16 cellular contexts compared by ENCODE assay signal in genomic region chr1:160827418-160827817, GRCh38. TPM values are rescaled to one million over a fixed set of nuclear protein-coding genes. Genes with fewer than 3 reads are reported as not detected.
A peak's percentile ranks its signal among the peaks of the same experiment; 100 is the strongest.
DNase-seq lines count a peak whose midpoint lies in the region; TF ChIP-seq lines count a peak whose summit lies in the region.
"Had no signal": no experiment of that assay in that cellular context is flagged by ENCODE, and none has a peak within 500 bp of the region (broad histone marks: within the 10 kb centered on the region; RNA-seq: fewer than 3 reads in every experiment).

No MANE protein-coding gene starts in this region.

- H2BK12ac ChIP-seq in trophoblast cell (ENCODE audit: low read length) = no peak overlapping the region

- no peak overlapping the region for H4K91ac ChIP-seq in trophoblast cell (ENCODE audit: low read depth, low read length)

- intact Hi-C loops in posterior vena cava (cut with DNase I) = no loop called here

- H3K79me1 ChIP-seq in trophoblast cell (ENCODE audit: low read length) = no peaks in the 10 kb centered on the region

- no peak overlapping the region for H2BK5ac ChIP-seq in trophoblast cell (ENCODE audit: low read depth, low read length, poor library complexity)

- H3K18ac ChIP-seq in trophoblast cell (ENCODE audit: low read length) = no peak overlapping the region

- H4K12ac ChIP-seq in trophoblast cell (ENCODE audit: low read depth, low read length) = no peak overlapping the region

- H3K27ac ChIP-seq in trophoblast cell (ENCODE audit: low read depth, low read length) = no peak overlapping the region
- H3K27ac ChIP-seq: body of pancreas had no signal

- DNase-seq in EH (ENCODE audit: low read depth) (peak; percentile 9), NCI-H460 (ENCODE audit: extremely low read depth, low read depth) (peak; percentile 50), epithelial cell of esophagus (ENCODE audit: low read depth) (peak; percentile 83), trophoblast cell (peak; percentile 24 to 40), GM03348 (ENCODE audit: low spot score) (no peak), posterior vena cava (ENCODE audit: low spot score) (no peak), NCI-H1092 (lab: John Stamatoyannopoulos, UW) (no peak)
- DNase-seq: activated CD4-positive, alpha-beta T cell treated with anti-CD3 and anti-CD28 coated beads, Interleukin-2, amount 50 U/mL, for 4 hours; activated effector memory CD4-positive, alpha-beta T cell treated with anti-CD3 and anti-CD28 coated beads, Interleukin-2, amount 50 U/mL, for 16 hours; GDM1; KBM-7; NCI-H187; stimulated activated CD4-positive, alpha-beta T cell treated with anti-CD3 and anti-CD28 coated beads, Interleukin-2, amount 100 ng/mL, for 48 hours had no signal

- no peaks in the 10 kb centered on the region for H3K4me1 ChIP-seq in trophoblast cell (ENCODE audit: control insufficient read depth in 1 of 2, insufficient read depth in 2 of 2, low read length in 2 of 2)
- H3K4me1 ChIP-seq: body of pancreas had no signal

- no peak overlapping the region for H2AK5ac ChIP-seq in trophoblast cell (ENCODE audit: low read length)

- no peak overlapping the region for H3K4ac ChIP-seq in trophoblast cell (ENCODE audit: low read depth, low read length)

- no peak for TF ChIP-seq CTCF in epithelial cell of esophagus (IDR thresholded peaks at IDR 0.05; ENCODE audit: insufficient read depth, low read depth, low read length, missing control alignments)

- no peak overlapping the region for H3K9ac ChIP-seq in trophoblast cell (ENCODE audit: low read length)

- H2BK120ac ChIP-seq in trophoblast cell (ENCODE audit: insufficient read depth, low read length, poor library complexity) = no peak overlapping the region

- H2AFZ ChIP-seq in trophoblast cell (ENCODE audit: insufficient read depth, low read length, poor library complexity) = no peak overlapping the region

- no peaks in the 10 kb centered on the region for H3K36me3 ChIP-seq in trophoblast cell (ENCODE audit: control insufficient read depth in 1 of 2, insufficient read depth in 2 of 2, low read length in 2 of 2)

- no peaks in the 10 kb centered on the region for H3K9me3 ChIP-seq in trophoblast cell (ENCODE audit: insufficient read depth, low read depth, low read length)
- H3K9me3 ChIP-seq: body of pancreas had no signal

- no peak overlapping the region for H3K4me3 ChIP-seq in epithelial cell of esophagus (ENCODE audit: low read length)
- H3K4me3 ChIP-seq in trophoblast cell (ENCODE audit: low read depth, low read length) = no peak overlapping the region
- H3K4me3 ChIP-seq: body of pancreas had no signal

- H3K23ac ChIP-seq in trophoblast cell (ENCODE audit: low read length) = no peak overlapping the region

- H3K79me2 ChIP-seq in trophoblast cell (ENCODE audit: control insufficient read depth, insufficient read depth, low read length, poor library complexity) = no peaks in the 10 kb centered on the region

- no CpG with 5 or more reads among the region's 2 CpGs for WGBS in trophoblast cell (ENCODE audit: extremely low coverage, insufficient coverage, insufficient read length)

- H4K8ac ChIP-seq in trophoblast cell (ENCODE audit: low read depth, low read length) = no peak overlapping the region

- H3K4me2 ChIP-seq in trophoblast cell (ENCODE audit: low read length) = no peak overlapping the region

- H3K14ac ChIP-seq in trophoblast cell (ENCODE audit: low read length) = no peak overlapping the region

- H3K27me3 ChIP-seq in trophoblast cell (ENCODE audit: insufficient read depth, low read length) = no peaks in the 10 kb centered on the region
- H3K27me3 ChIP-seq: body of pancreas had no signal

RNA-seq across cellular contexts. Expression of gene LY9, which starts 31.4 kb away (rescaled TPM):
- total RNA-seq in NCI-H460 (2014; rRNA removed; shearing (Covaris generic)) = not detected in 2 replicates
- polyA plus RNA-seq in NCI-H460 (2014; cell fraction: nucleus; rRNA removed) = not detected in 2 replicates
- polyA plus RNA-seq in trophoblast cell (2013) = 0.22 and 0.26 TPM in 2 replicates
- under 1 TPM; 0.32 to 0.52 TPM for total RNA-seq in posterior vena cava
- total RNA-seq: glomerular endothelial cell, Right ventricle myocardium inferior had no signal

RNA-seq across cellular contexts. Expression of gene CD244, which starts 35.3 kb away (rescaled TPM):
- total RNA-seq in NCI-H460 (2014; rRNA removed; shearing (Covaris generic)) = not detected in 2 replicates
- polyA plus RNA-seq in NCI-H460 (2014; cell fraction: nucleus; rRNA removed) = not detected in 2 replicates
- 0.01 and 0.07 TPM in 2 replicates for polyA plus RNA-seq in trophoblast cell (2013)
- under 1 TPM; 0.48 to 0.65 TPM for total RNA-seq in posterior vena cava
- total RNA-seq: glomerular endothelial cell had no signal

RNA-seq across cellular contexts. Expression of gene ITLN1, which starts 57.6 kb away (rescaled TPM):
- not detected in 2 replicates for total RNA-seq in NCI-H460 (2014; rRNA removed; shearing (Covaris generic))
- not detected in 2 replicates for polyA plus RNA-seq in NCI-H460 (2014; cell fraction: nucleus; rRNA removed)
- 0.04 and 0.08 TPM in 2 replicates for polyA plus RNA-seq in trophoblast cell (2013)
- under 1 TPM; 0.29 to 0.60 TPM for total RNA-seq in posterior vena cava
- total RNA-seq: glomerular endothelial cell had no signal

Comparison
In these comparisons a context has a peak if more than half of its experiments do, and no peak if none do; other contexts are left out.
1. DNase-seq: peak in EH (single experiment), NCI-H460 (single experiment), epithelial cell of esophagus (single experiment) and trophoblast cell (2 of 2); none in GM03348 (single experiment), posterior vena cava (single experiment) and NCI-H1092 (single experiment).